Comparison of ENCODE assay signal across 1 cellular context in genomic region chr15:59444082-59444835, GRCh38.
TF ChIP-seq lines count a peak whose summit lies in the region.

No MANE protein-coding gene starts in this region.

TF ChIP-seq in HEK293, 187 proteins besides CTCF, POLR2A, EP300 and RAD21 (continued from another document):
- peak; percentile 50 for TF ChIP-seq REST (tag by site-specific recombination; IDR thresholded peaks at IDR 0.05)
